8 cellular contexts compared by ENCODE assay signal in the genomic region with DNA sequence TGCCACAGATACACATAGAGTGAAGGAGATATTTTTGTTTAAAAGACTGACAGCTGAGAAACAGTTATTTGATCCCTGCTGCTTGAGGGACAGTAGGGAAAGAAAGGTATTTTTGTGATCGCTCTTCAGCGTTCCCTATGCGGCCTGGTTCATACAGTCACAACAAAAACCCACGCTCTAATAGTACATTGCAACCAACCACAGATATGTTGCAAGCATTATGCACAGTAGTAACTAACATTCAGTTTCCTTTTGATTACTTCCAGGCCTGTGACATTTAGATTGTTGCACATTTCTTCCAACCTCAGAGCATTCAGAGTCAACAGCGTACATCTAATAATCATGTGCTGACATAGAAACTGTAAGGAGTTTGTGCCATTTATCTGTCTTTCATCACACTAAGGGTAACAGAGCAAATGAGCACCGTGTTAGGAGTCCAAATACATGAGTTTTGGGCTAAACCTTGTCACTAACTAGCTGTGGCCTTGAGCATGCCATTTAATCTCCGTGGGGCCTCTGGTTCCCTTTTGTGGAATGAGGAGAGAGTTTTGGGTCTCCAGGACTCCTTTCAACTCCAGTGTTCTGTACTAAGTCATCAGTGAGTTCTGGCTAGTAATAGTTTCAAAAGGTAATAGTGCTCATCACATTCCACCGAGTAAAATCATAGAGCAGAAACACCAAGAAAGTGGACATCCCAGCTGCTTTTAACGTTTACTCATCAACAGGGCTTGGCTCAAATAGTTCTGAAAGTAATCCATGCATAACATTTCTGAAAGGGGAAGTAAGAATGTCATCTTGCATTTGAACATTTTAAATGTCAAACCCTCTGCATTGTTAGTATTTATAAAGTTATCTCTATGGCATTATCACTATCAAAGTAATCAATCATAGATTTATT.
DNase-seq lines count a peak whose midpoint lies in the region; ATAC-seq and TF ChIP-seq lines count a peak whose summit lies in the region.

No MANE protein-coding gene starts in this region.

- no peaks in the 10 kb centered on the region for H3K27me3 ChIP-seq in BJ (ENCODE audit: control insufficient read depth, insufficient read depth, low read length)
- no peaks in the 10 kb centered on the region for H3K27me3 ChIP-seq in upper lobe of right lung
- no peaks in the 10 kb centered on the region for H3K27me3 ChIP-seq in A673 (replicated peaks; ENCODE audit: insufficient read depth, low read depth, low read length, poor library complexity)

- ATAC-seq in GM19463 (IDR thresholded peaks at IDR 0.05; ENCODE audit: unreplicated experiment) = peak; percentile 86
- peak; percentile 83 for ATAC-seq in HG03469 (IDR thresholded peaks at IDR 0.05; ENCODE audit: unreplicated experiment)
- ATAC-seq in upper lobe of right lung = peak; percentile 81

- H3K36me3 ChIP-seq in BJ (ENCODE audit: control insufficient read depth, insufficient read depth, low read length) (no peaks in the 10 kb centered on the region), upper lobe of right lung (no peaks in the 10 kb centered on the region), A673 (ENCODE audit: insufficient read depth, low read length, poor library complexity, severe bottlenecking) (no peaks in the 10 kb centered on the region)

- no peak for TF ChIP-seq CTCF in BJ (IDR thresholded peaks at IDR 0.05; ENCODE audit: insufficient read depth, low read depth, low read length)
- no peak for TF ChIP-seq CTCF in choroid plexus epithelial cell (conservative IDR thresholded peaks at IDR 0.05; ENCODE audit: low read depth, low read length)
- no peak for TF ChIP-seq CTCF in upper lobe of right lung (IDR thresholded peaks at IDR 0.05)
- TF ChIP-seq CTCF in A673 (conservative IDR thresholded peaks at IDR 0.05; ENCODE audit: low read depth, low read length) = no peak

- no peaks in the 10 kb centered on the region for H3K9me3 ChIP-seq in upper lobe of right lung
- H3K9me3 ChIP-seq in A673 (ENCODE audit: low read depth, low read length, poor library complexity, severe bottlenecking) = no peaks in the 10 kb centered on the region

- BruUV-seq in A673 (replicated peaks; lab: Mats Ljungman, UMichigan) = no TSS peak

- H3K4me3 ChIP-seq in BJ (ENCODE audit: low read depth, low read length) = no peak overlapping the region
- no peak overlapping the region for H3K4me3 ChIP-seq in choroid plexus epithelial cell (ENCODE audit: low read depth, low read length)
- no peak overlapping the region for H3K4me3 ChIP-seq in upper lobe of right lung
- H3K4me3 ChIP-seq in A673 (ENCODE audit: low read depth, low read length, poor library complexity, severe bottlenecking) = no peak overlapping the region

- H3K4me1 ChIP-seq in upper lobe of right lung (no peaks in the 10 kb centered on the region), A673 (ENCODE audit: insufficient read depth, low read length, poor library complexity, severe bottlenecking) (peaks cover 5% of the 10 kb centered on the region)

- CTCF ChIA-PET in BJ (lab: Yijun Ruan, JAX) = interaction anchor here (0.6 to 0.8 kb wide), 2 partner anchors 10 to 63 kb away, joined by 3 read pairs; no protein-coding TSS in a partner anchor
- CTCF ChIA-PET in A673 (lab: Charles Lee) = no interaction called here

- peak; percentile 51 for DNase-seq in BJ (ENCODE audit: low read depth)
- peak; percentile 88 for DNase-seq in choroid plexus epithelial cell (ENCODE audit: low read depth)
- no peak for DNase-seq in upper lobe of right lung
- no peak for DNase-seq in RKO (ENCODE audit: low spot score)
- no peak for DNase-seq in A673 (ENCODE audit: low spot score)
- no peak for DNase-seq in NCI-H1105 (lab: John Stamatoyannopoulos, UW)

- intact Hi-C loops in upper lobe of right lung (cut with DNase I) (no loop called here), A673 (cut with micrococcal nuclease; ENCODE audit: unreplicated experiment) (no loop called here)

- H3K27ac ChIP-seq in upper lobe of right lung (peak overlapping the region; percentile 33), A673 (ENCODE audit: low read depth, low read length, poor library complexity, severe bottlenecking) (no peak overlapping the region)

- POLR2A ChIA-PET in BJ (lab: Charles Lee) (interaction anchor here (0.6 kb wide), 1 partner anchor 29 kb away, joined by 3 read pairs; no protein-coding TSS in a partner anchor), A673 (lab: Charles Lee; ENCODE audit: low non-redundant PET) (no interaction called here)

Comparison
In these comparisons a context has a peak if more than half of its experiments do, and no peak if none do; other contexts are left out.
1. DNase-seq: peak in BJ (single experiment) and choroid plexus epithelial cell (single experiment); none in upper lobe of right lung (single experiment), RKO (single experiment), A673 (single experiment) and NCI-H1105 (single experiment).
2. Peak in every context shown above with its lines, with median percentiles within 50 percentile points of each other: ATAC-seq.